ENCODE assay signal across 11 cellular contexts in genomic region chr4:2256781-2257191, GRCh38. TPM values are rescaled to one million over a fixed set of nuclear protein-coding genes. Genes with fewer than 3 reads are reported as not detected.
DNase-seq lines count a peak whose midpoint lies in the region; ATAC-seq and TF ChIP-seq lines count a peak whose summit lies in the region.
"Had no signal": no experiment of that assay in that cellular context is flagged by ENCODE, and none has a peak within 500 bp of the region (broad histone marks: within the 10 kb centered on the region; RNA-seq: fewer than 3 reads in every experiment).

No MANE protein-coding gene starts in this region.

- H2AFZ ChIP-seq in SK-N-SH (ENCODE audit: low read depth), result no peak overlapping the region

- H3K27me3 ChIP-seq in SK-N-SH (ENCODE audit: insufficient read depth) (no peaks in the 10 kb centered on the region), suprapubic skin (no peaks in the 10 kb centered on the region)

- WGBS in SK-N-SH (ENCODE audit: low lambda C conversion rate), result 92% methylated on average over 9 of the region's 12 CpGs
- 62% methylated on average over 11 of the region's 12 CpGs for WGBS in suprapubic skin

- peaks cover 5 to 54% of the 10 kb centered on the region in 2 experiments; a peak in 2 of 4 replicates for H3K4me1 ChIP-seq in SK-N-SH (ENCODE audit: control insufficient read depth in 1 of 2, insufficient read depth in 2 of 2, low read depth in 1 of 2, low read length in 1 of 2)
- H3K4me1 ChIP-seq in suprapubic skin, result peaks cover 71% of the 10 kb centered on the region

- no peak for TF ChIP-seq RAD21 in SK-N-SH (IDR thresholded peaks at IDR 0.05; ENCODE audit: low read length)

- CTCF ChIA-PET in SK-N-SH (lab: Yijun Ruan, JAX), result interaction anchor here (0.9 to 1.0 kb wide), 2 partner anchors 36 to 168 kb away, joined by 3 read pairs; no protein-coding TSS in a partner anchor

- TF ChIP-seq POLR2A in suprapubic skin (IDR thresholded peaks at IDR 0.05), result no peak

- peaks cover 0 to 53% of the 10 kb centered on the region in 2 experiments for H3K36me3 ChIP-seq in SK-N-SH (replicated peaks in 1 of 2; ENCODE audit: control insufficient read depth in 1 of 2, insufficient read depth in 2 of 2, low read length in 1 of 2)
- peaks cover 37% of the 10 kb centered on the region for H3K36me3 ChIP-seq in suprapubic skin

- H3K9me2 ChIP-seq in SK-N-SH, result no peaks in the 10 kb centered on the region

- H3F3A ChIP-seq in SK-N-SH (replicated peaks; ENCODE audit: insufficient read depth), result no peaks in the 10 kb centered on the region

- DNase-seq in SK-N-SH (peak; percentile 16), dermis blood vessel endothelial cell (peak; percentile 68), midbrain (lab: John Stamatoyannopoulos, UW) (peak; percentile 22), suprapubic skin (ENCODE audit: low spot score in 2 of 2) (peak; percentile 69 to 77), cerebellum (ENCODE audit: low spot score) (no peak), DMS 273 (lab: John Stamatoyannopoulos, UW; ENCODE audit: unreplicated experiment) (no peak)
- DNase-seq: hippocampal formation, retina had no signal

- ATAC-seq in SK-N-SH treated with all-trans-retinoic acid at 6 μM for 48 hours (no peak), GM21526 (IDR thresholded peaks at IDR 0.05; ENCODE audit: low FRiP score, unreplicated experiment) (no peak)

- no peak overlapping the region for H3K9ac ChIP-seq in SK-N-SH

- TF ChIP-seq CTCF in SK-N-SH (IDR thresholded peaks at IDR 0.05) (no peak), suprapubic skin (IDR thresholded peaks at IDR 0.05) (no peak)

- H3K27ac ChIP-seq in SK-N-SH (ENCODE audit: low read depth in 2 of 2, low read length in 1 of 2) (no peak overlapping the region; a peak in 1 of 4 replicates), suprapubic skin (peak overlapping the region; percentile 56)
- H3K27ac ChIP-seq: 22Rv1 had no signal

- TF ChIP-seq EP300 in SK-N-SH (IDR thresholded peaks at IDR 0.05; ENCODE audit: borderline replicate concordance in 1 of 2, low read depth in 1 of 2, low read length in 1 of 2) (no peak), suprapubic skin (IDR thresholded peaks at IDR 0.05) (no peak)

- H3K4me3 ChIP-seq in SK-N-SH (ENCODE audit: low read depth in 2 of 2, low read length in 1 of 2) (no peak overlapping the region), suprapubic skin (no peak overlapping the region)

- H4K20me1 ChIP-seq in SK-N-SH (ENCODE audit: insufficient read depth), result peaks cover 78% of the 10 kb centered on the region

- no peaks in the 10 kb centered on the region for H3K9me3 ChIP-seq in SK-N-SH
- H3K9me3 ChIP-seq in suprapubic skin, result no peaks in the 10 kb centered on the region

- POLR2A ChIA-PET in SK-N-SH (lab: Yijun Ruan, JAX), result interaction anchor here (1.0 kb wide), 1 partner anchor 13 kb away, joined by 3 read pairs; no protein-coding TSS in a partner anchor

- no peak overlapping the region for H3K4me2 ChIP-seq in SK-N-SH

- peaks cover 47% of the 10 kb centered on the region for H3K79me2 ChIP-seq in SK-N-SH (ENCODE audit: insufficient read depth)

TF ChIP-seq in SK-N-SH, 30 proteins besides CTCF, POLR2A, EP300 and RAD21:
- TF ChIP-seq, protein P1, sequence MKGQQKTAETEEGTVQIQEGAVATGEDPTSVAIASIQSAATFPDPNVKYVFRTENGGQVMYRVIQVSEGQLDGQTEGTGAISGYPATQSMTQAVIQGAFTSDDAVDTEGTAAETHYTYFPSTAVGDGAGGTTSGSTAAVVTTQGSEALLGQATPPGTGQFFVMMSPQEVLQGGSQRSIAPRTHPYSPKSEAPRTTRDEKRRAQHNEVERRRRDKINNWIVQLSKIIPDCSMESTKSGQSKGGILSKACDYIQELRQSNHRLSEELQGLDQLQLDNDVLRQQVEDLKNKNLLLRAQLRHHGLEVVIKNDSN (IDR thresholded peaks at IDR 0.05; ENCODE audit: borderline replicate concordance, low read depth), result no peak
- TF ChIP-seq, protein P2, sequence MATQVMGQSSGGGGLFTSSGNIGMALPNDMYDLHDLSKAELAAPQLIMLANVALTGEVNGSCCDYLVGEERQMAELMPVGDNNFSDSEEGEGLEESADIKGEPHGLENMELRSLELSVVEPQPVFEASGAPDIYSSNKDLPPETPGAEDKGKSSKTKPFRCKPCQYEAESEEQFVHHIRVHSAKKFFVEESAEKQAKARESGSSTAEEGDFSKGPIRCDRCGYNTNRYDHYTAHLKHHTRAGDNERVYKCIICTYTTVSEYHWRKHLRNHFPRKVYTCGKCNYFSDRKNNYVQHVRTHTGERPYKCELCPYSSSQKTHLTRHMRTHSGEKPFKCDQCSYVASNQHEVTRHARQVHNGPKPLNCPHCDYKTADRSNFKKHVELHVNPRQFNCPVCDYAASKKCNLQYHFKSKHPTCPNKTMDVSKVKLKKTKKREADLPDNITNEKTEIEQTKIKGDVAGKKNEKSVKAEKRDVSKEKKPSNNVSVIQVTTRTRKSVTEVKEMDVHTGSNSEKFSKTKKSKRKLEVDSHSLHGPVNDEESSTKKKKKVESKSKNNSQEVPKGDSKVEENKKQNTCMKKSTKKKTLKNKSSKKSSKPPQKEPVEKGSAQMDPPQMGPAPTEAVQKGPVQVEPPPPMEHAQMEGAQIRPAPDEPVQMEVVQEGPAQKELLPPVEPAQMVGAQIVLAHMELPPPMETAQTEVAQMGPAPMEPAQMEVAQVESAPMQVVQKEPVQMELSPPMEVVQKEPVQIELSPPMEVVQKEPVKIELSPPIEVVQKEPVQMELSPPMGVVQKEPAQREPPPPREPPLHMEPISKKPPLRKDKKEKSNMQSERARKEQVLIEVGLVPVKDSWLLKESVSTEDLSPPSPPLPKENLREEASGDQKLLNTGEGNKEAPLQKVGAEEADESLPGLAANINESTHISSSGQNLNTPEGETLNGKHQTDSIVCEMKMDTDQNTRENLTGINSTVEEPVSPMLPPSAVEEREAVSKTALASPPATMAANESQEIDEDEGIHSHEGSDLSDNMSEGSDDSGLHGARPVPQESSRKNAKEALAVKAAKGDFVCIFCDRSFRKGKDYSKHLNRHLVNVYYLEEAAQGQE (IDR thresholded peaks at IDR 0.05; ENCODE audit: low read depth, low read length), result no peak

TF ChIP-seq in SK-N-SH treated with all-trans-retinoic acid at 6 μM for 48 hours, 23 proteins besides CTCF, POLR2A, EP300 and RAD21:
- no peak for TF ChIP-seq ZC3H10 (CRISPR knock-in tag; IDR thresholded peaks at IDR 0.05)
- TF ChIP-seq SNAI2 (CRISPR knock-in tag; IDR thresholded peaks at IDR 0.05), result no peak
- TF ChIP-seq ISL1 (CRISPR knock-in tag; IDR thresholded peaks at IDR 0.05), result no peak
- TF ChIP-seq, protein P3, sequence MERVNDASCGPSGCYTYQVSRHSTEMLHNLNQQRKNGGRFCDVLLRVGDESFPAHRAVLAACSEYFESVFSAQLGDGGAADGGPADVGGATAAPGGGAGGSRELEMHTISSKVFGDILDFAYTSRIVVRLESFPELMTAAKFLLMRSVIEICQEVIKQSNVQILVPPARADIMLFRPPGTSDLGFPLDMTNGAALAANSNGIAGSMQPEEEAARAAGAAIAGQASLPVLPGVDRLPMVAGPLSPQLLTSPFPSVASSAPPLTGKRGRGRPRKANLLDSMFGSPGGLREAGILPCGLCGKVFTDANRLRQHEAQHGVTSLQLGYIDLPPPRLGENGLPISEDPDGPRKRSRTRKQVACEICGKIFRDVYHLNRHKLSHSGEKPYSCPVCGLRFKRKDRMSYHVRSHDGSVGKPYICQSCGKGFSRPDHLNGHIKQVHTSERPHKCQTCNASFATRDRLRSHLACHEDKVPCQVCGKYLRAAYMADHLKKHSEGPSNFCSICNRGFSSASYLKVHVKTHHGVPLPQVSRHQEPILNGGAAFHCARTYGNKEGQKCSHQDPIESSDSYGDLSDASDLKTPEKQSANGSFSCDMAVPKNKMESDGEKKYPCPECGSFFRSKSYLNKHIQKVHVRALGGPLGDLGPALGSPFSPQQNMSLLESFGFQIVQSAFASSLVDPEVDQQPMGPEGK (CRISPR knock-in tag; IDR thresholded peaks at IDR 0.05; ENCODE audit: borderline replicate concordance), result no peak
- no peak for TF ChIP-seq ZNF565 (CRISPR knock-in tag; conservative IDR thresholded peaks at IDR 0.05; ENCODE audit: low read depth)
- TF ChIP-seq TCF4 (CRISPR knock-in tag; IDR thresholded peaks at IDR 0.05; ENCODE audit: borderline replicate concordance), result no peak
- no peak for TF ChIP-seq CSDC2 (CRISPR knock-in tag; IDR thresholded peaks at IDR 0.05)

RNA-seq across cellular contexts. Expression of gene MXD4, which starts 5.1 kb away (rescaled TPM):
- polyA plus RNA-seq in SK-N-SH (2012; rRNA removed), result 38.6 and 42.2 TPM in 2 replicates
- polyA plus RNA-seq in SK-N-SH (2012; cell fraction: cytosol; rRNA removed), result 17.3 and 28.2 TPM in 2 replicates
- 58.8 and 62.0 TPM in 2 replicates for polyA plus RNA-seq in SK-N-SH (2012; cell fraction: nucleus; rRNA removed)
- 92.1 and 94.1 TPM in 2 replicates for total RNA-seq in dermis blood vessel endothelial cell
- total RNA-seq in suprapubic skin, result 10 to 100 TPM; 52.8 to 76.8 (median 63.3) TPM
- total RNA-seq in cerebellum, result 28.9 TPM

RNA-seq across cellular contexts. Expression of gene HAUS3, which starts 14.9 kb away (rescaled TPM):
- polyA plus RNA-seq in SK-N-SH (2012; rRNA removed), result 6.3 and 6.4 TPM in 2 replicates
- polyA plus RNA-seq in SK-N-SH (2012; cell fraction: cytosol; rRNA removed), result 4.0 and 4.4 TPM in 2 replicates
- 15.3 and 15.8 TPM in 2 replicates for polyA plus RNA-seq in SK-N-SH (2012; cell fraction: nucleus; rRNA removed)
- total RNA-seq in dermis blood vessel endothelial cell (14.0 and 15.8 TPM in 2 replicates), suprapubic skin (10 to 100 TPM in 3 of 4 donors, 1 to 10 TPM in 1; 7.6 to 17.9 (median 11.8) TPM), cerebellum (29.9 TPM)

RNA-seq across cellular contexts. Expression of gene POLN, which starts 14.9 kb away (rescaled TPM):
- polyA plus RNA-seq in SK-N-SH (2012; rRNA removed), result 0.67 and 1.2 TPM in 2 replicates
- polyA plus RNA-seq in SK-N-SH (2012; cell fraction: cytosol; rRNA removed), result 0.31 and 0.38 TPM in 2 replicates
- polyA plus RNA-seq in SK-N-SH (2012; cell fraction: nucleus; rRNA removed), result 4.2 and 4.9 TPM in 2 replicates
- 2.7 and 5.8 TPM in 2 replicates for total RNA-seq in dermis blood vessel endothelial cell
- total RNA-seq in suprapubic skin, result 1 to 10 TPM in 2 of 4 donors, under 1 TPM in 2; 0.91 to 8.0 (median 1.2) TPM
- total RNA-seq in cerebellum, result 4.5 TPM

Comparison
In these comparisons a context has a peak if more than half of its experiments do, and no peak if none do; other contexts are left out.
1. DNase-seq: peak in SK-N-SH (single experiment), dermis blood vessel endothelial cell (single experiment), midbrain (single experiment) and suprapubic skin (2 of 2); none in cerebellum (single experiment) and DMS 273 (single experiment).